In the genomic region with DNA sequence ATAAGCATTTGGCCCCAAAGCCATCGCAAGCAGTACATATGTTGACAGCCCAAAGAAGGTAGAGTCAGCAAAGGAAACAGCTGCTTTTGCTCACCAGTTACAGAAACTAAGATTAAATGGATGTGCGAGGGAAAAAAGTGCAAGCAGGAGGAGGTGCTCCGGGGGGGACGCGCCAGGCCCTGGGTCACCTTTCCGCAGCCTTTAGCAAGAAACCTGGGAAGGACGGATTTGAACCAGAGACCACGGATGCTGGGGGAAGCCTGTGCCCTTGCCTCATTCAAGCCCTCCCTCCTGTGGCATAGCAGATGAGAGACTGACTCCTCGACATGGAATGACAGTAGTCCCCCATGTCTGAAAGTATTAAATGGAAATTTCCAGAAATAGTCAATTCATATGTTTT, we compare ENCODE assay signal across 24 cellular contexts.
"Had no signal": no experiment of that assay in that cellular context is flagged by ENCODE, and none has a peak within 500 bp of the region (broad histone marks: within the 10 kb centered on the region; RNA-seq: fewer than 3 reads in every experiment).

No MANE protein-coding gene starts in this region.

- DNase-seq: naive thymus-derived CD4-positive, alpha-beta T cell; natural killer cell; nucleus accumbens; pancreas; psoas muscle; right cardiac atrium; right lobe of liver; sigmoid colon; small intestine; stimulated activated CD4-positive, alpha-beta T cell treated with anti-CD3 and anti-CD28 coated beads, Interleukin-15, amount 100 ng/mL, for 24 hours; stimulated activated CD4-positive, alpha-beta T cell treated with anti-CD3 and anti-CD28 coated beads, Interleukin-2, amount 100 ng/mL, for 24 hours; stimulated activated CD4-positive, alpha-beta T cell treated with anti-CD3 and anti-CD28 coated beads, Interleukin-2, amount 100 ng/mL, for 48 hours; stimulated activated CD4-positive, alpha-beta T cell treated with anti-CD3 and anti-CD28 coated beads, Interleukin-4, amount 100 ng/mL, for 24 hours; stimulated activated naive B cell treated with anti-CD40 and anti-IgM and Interleukin-4, amounts not matched to agents 10 μg/mL and 1 μg/mL and 100 μg/mL, for 72 hours; stimulated activated naive CD4-positive, alpha-beta T cell treated with Interleukin-2 at 50 U/mL for 16 hours; stomach; thyroid gland; trophoblast cell had no signal

- ATAC-seq: naive thymus-derived CD4-positive, alpha-beta T cell; natural killer cell; pancreas; psoas muscle; right cardiac atrium; right lobe of liver; stimulated activated effector memory CD8-positive, alpha-beta T cell treated with anti-CD3 and anti-CD28 coated beads, Interleukin-12 subunit alpha, Interleukin-12 subunit beta, amount 100 ng/mL, for 72 hours; stimulated activated naive B cell treated with anti-CD40 and anti-IgM and Interleukin-4, amounts not matched to agents 10 μg/mL and 1 μg/mL and 100 μg/mL, for 72 hours had no signal

- H3K27ac ChIP-seq: neutrophil, pancreas, psoas muscle, right lobe of liver, sigmoid colon, stomach, suprapubic skin, thoracic aorta, thyroid gland, upper lobe of left lung, vagina had no signal
